In genomic region chr9:121369595-121370265, GRCh38 we compare ENCODE assay signal across 7 cellular contexts. TPM values are rescaled to one million over a fixed set of nuclear protein-coding genes. Genes with fewer than 3 reads are reported as not detected.
DNase-seq lines count a peak whose midpoint lies in the region; ATAC-seq and TF ChIP-seq lines count a peak whose summit lies in the region.

A gene with protein sequence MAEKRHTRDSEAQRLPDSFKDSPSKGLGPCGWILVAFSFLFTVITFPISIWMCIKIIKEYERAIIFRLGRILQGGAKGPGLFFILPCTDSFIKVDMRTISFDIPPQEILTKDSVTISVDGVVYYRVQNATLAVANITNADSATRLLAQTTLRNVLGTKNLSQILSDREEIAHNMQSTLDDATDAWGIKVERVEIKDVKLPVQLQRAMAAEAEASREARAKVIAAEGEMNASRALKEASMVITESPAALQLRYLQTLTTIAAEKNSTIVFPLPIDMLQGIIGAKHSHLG (minus strand): TSS chr9:121370250. CDS start chr9:121370187, 63 bp downstream.

- DNase-seq in H7: no peak
- DNase-seq in M059J (ENCODE audit: low read depth): peak; percentile 89
- DNase-seq in activated CD4-positive, alpha-beta T cell treated with anti-CD3 and anti-CD28 coated beads, Interleukin-2, amount 50 U/mL, for 48 hours: peak; percentile 55 to 69
- no peak for DNase-seq in epithelial cell of prostate (ENCODE audit: low read depth, low spot score)
- no peak for DNase-seq in naive B cell
- peak; percentile 84 to 87 for DNase-seq in tibial nerve (ENCODE audit: low spot score in 2 of 2)

- H3K27ac Mint-ChIP-seq in naive B cell: peak within 1 kb of the TSS; percentile 85 to 97 (median 94)

- 1% methylated on average over 13 to 29 of the region's 52 CpGs for WGBS in tibial nerve, 2 donors

- TF ChIP-seq EP300 in tibial nerve (IDR thresholded peaks at IDR 0.05): peak in 1 of 2 donors; percentile 100

- no peaks in the 10 kb centered on the region for H3K9me3 ChIP-seq in tibial nerve

- TF ChIP-seq POLR2A in tibial nerve (IDR thresholded peaks at IDR 0.05): peak; percentile 98 to 100

- TF ChIP-seq CTCF in GM12875 (IDR thresholded peaks at IDR 0.05; ENCODE audit: borderline replicate concordance, insufficient read depth, low read depth, low read length): no peak
- TF ChIP-seq CTCF in tibial nerve (IDR thresholded peaks at IDR 0.05): peak in 1 of 5 experiments; percentile 44

- ATAC-seq in naive B cell (ENCODE audit: low read depth in 2 of 2): peak; percentile 39 to 44

- peaks cover 0 to 8% of the 10 kb centered on the region in 2 donors for H3K36me3 Mint-ChIP-seq in naive B cell

- H3K4me3 ChIP-seq in GM12875 (ENCODE audit: low read depth, low read length) (peak within 1 kb of the TSS; percentile 89), H7 (ENCODE audit: insufficient read depth, low read depth, low read length) (peak within 1 kb of the TSS; percentile 66), tibial nerve (peak within 1 kb of the TSS; percentile 82 to 91 (median 88))

- no peaks in the 10 kb centered on the region for H3K36me3 ChIP-seq in H7 (replicated peaks; ENCODE audit: control insufficient read depth, insufficient read depth, low read length)
- no peaks in the 10 kb centered on the region for H3K36me3 ChIP-seq in tibial nerve

- peaks cover 0 to 79% (median 30%) of the 10 kb centered on the region in 4 donors for H3K4me1 ChIP-seq in tibial nerve

- H3K27ac ChIP-seq in epithelial cell of prostate (peak within 1 kb of the TSS; percentile 55), tibial nerve (peak within 1 kb of the TSS; percentile 91 to 98 (median 96))

- peaks cover 0 to 5% (median 0%) of the 10 kb centered on the region in 7 donors for H3K9me3 Mint-ChIP-seq in naive B cell

- peaks cover 10% of the 10 kb centered on the region for H3K27me3 ChIP-seq in H7 (ENCODE audit: control insufficient read depth, insufficient read depth, low read length)
- no peaks in the 10 kb centered on the region for H3K27me3 ChIP-seq in tibial nerve

- peak within 1 kb of the TSS; percentile 83 to 98 (median 95) for H3K4me3 Mint-ChIP-seq in naive B cell

- H3K27me3 Mint-ChIP-seq in naive B cell: no peaks in the 10 kb centered on the region

- peaks cover 18 to 26% (median 22%) of the 10 kb centered on the region in 3 donors for H3K4me1 Mint-ChIP-seq in naive B cell

RNA-seq across cellular contexts. Expression of the gene that starts here (rescaled TPM):
- total RNA-seq in H7 (2014; rRNA removed; shearing (Covaris generic)): 51.8 and 53.2 TPM in 2 replicates
- total RNA-seq in M059J (2014; rRNA removed; shearing (Covaris generic)): 33.9 and 45.8 TPM in 2 replicates
- polyA plus RNA-seq in naive B cell (ENCODE audit: low read depth in 6 of 6): 10 to 100 TPM in 4 of 6 donors, 1 to 10 TPM in 2; 7.3 to 18.2 (median 11.7) TPM
- 100 to 1,000 TPM; 164 to 310 (median 232) TPM for total RNA-seq in tibial nerve

Comparison
In these comparisons a context has a peak if more than half of its experiments do, and no peak if none do; other contexts are left out.
1. DNase-seq: peak in M059J (single experiment), activated CD4-positive, alpha-beta T cell treated with anti-CD3 and anti-CD28 coated beads, Interleukin-2, amount 50 U/mL, for 48 hours (2 of 2) and tibial nerve (2 of 2); none in H7 (single experiment), epithelial cell of prostate (single experiment) and naive B cell (single experiment).
2. Peak in every context shown above with its lines, with median percentiles within 50 percentile points of each other: H3K4me3 ChIP-seq.